Comparison of ENCODE assay signal across 14 cellular contexts in the genomic region with DNA sequence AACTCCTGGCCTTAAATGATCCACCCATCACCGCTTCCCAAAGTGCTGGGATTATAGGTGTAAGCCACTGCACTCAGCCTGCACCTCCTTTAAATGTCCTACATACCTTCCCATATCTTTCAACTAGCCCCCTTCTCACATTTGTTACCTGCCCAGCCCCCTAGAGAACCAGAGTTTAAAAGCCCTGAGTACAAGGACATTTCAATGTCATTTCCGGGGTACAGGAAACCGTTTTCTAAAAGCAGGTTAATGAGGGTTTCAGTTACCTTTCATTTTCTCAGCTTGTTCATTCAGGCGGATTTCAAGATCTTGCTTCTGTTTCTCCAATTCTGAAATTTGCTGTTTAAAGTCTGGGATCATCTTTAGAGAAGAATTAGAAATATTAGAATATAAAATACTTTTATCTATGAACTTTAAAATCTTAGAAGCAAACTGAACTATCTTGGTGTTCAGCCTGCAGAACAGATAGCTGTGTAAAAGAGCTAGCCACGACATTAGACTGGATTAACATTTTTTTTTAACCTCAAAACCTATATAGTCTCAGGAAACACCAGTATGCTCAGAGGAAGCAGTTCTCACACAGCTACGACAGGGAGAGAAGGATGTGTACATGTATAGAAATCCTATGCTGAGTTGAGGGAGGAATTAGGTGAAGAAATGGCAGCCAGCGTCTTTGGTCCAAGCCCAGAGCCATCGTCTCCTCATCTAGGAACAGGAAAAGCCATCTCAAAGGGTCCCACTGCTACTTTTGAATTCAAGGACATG. TPM values are rescaled to one million over a fixed set of nuclear protein-coding genes. Genes with fewer than 3 reads are reported as not detected.
A peak's percentile ranks its signal among the peaks of the same experiment; 100 is the strongest.
DNase-seq lines count a peak whose midpoint lies in the region; ATAC-seq and TF ChIP-seq lines count a peak whose summit lies in the region.
"Had no signal": no experiment of that assay in that cellular context is flagged by ENCODE, and none has a peak within 500 bp of the region (broad histone marks: within the 10 kb centered on the region; RNA-seq: fewer than 3 reads in every experiment).

No MANE protein-coding gene starts in this region.

- no peaks in the 10 kb centered on the region for H3K4me1 ChIP-seq in gastroesophageal sphincter
- H3K4me1 ChIP-seq: HAP-1 had no signal

- DNase-seq in activated T-cell treated with anti-CD3 and anti-CD28 coated beads, Interleukin-2, amount 50 U/mL, for 24 hours, result no peak
- DNase-seq in activated T-cell treated with anti-CD3 and anti-CD28 coated beads for 4 hours (no peak), WTC11 (ENCODE audit: low spot score) (no peak), NCI-H446 treated with DMSO at 0.1 percent for 48 hours (lab: John Stamatoyannopoulos, UW) (no peak), NOMO-1 (lab: John Stamatoyannopoulos, UW; ENCODE audit: unreplicated experiment in 2 of 2) (no peak)
- DNase-seq: foreskin melanocyte, NCI-H2029, ovary had no signal

- POLR2A ChIA-PET in WTC11 (lab: Charles Lee), result interaction anchor here (0.7 kb wide), 1 partner anchor 57 kb away, joined by 3 read pairs; no protein-coding TSS in a partner anchor

- no peak for TF ChIP-seq CTCF in WTC11 (IDR thresholded peaks at IDR 0.05)
- TF ChIP-seq CTCF in gastroesophageal sphincter (IDR thresholded peaks at IDR 0.05), result no peak

- CTCF ChIA-PET in WTC11 (lab: Charles Lee), result interaction anchor here (1.9 kb wide), 1 partner anchor 12 kb away, joined by 8 read pairs; no protein-coding TSS in a partner anchor

- no peaks in the 10 kb centered on the region for H3K27me3 ChIP-seq in gastroesophageal sphincter
- H3K27me3 ChIP-seq: ovary had no signal

- H3K9me3 ChIP-seq in gastroesophageal sphincter, result no peaks in the 10 kb centered on the region
- H3K9me3 ChIP-seq: HAP-1, ovary had no signal

- 73 to 88% methylated on average over 5 to 8 of the region's 8 CpGs for WGBS in gastroesophageal sphincter (ENCODE audit: low coverage in 1 of 2), 2 donors

- H3K9me3 Mint-ChIP-seq in activated T-cell treated with anti-CD3 and anti-CD28 coated beads, Interleukin-2, amount 50 U/mL, for 24 hours, result no peaks in the 10 kb centered on the region
- H3K9me3 Mint-ChIP-seq in WTC11, result no peaks in the 10 kb centered on the region
- H3K9me3 Mint-ChIP-seq in stimulated activated memory B cell treated with anti-CD40 and anti-IgM and Interleukin-4, amounts not matched to agents 10 μg/mL and 1 μg/mL and 100 μg/mL, for 72 hours, result no peaks in the 10 kb centered on the region

- H3K36me3 ChIP-seq in gastroesophageal sphincter, result peaks cover 0 to 22% of the 10 kb centered on the region in 2 donors
- H3K36me3 ChIP-seq: ovary had no signal

- no peak for TF ChIP-seq EP300 in gastroesophageal sphincter (IDR thresholded peaks at IDR 0.05)

- H3K27ac Mint-ChIP-seq in activated T-cell treated with anti-CD3 and anti-CD28 coated beads, Interleukin-2, amount 50 U/mL, for 24 hours, result peak overlapping the region; percentile 90
- peak overlapping the region; percentile 26; the same call in 1 of the 2 replicates for H3K27ac Mint-ChIP-seq in WTC11
- peak overlapping the region; percentile 92 for H3K27ac Mint-ChIP-seq in stimulated activated memory B cell treated with anti-CD40 and anti-IgM and Interleukin-4, amounts not matched to agents 10 μg/mL and 1 μg/mL and 100 μg/mL, for 72 hours

- ATAC-seq in HG02759 (IDR thresholded peaks at IDR 0.05; ENCODE audit: unreplicated experiment), result peak; percentile 39
- ATAC-seq in WTC11, result no peak
- ATAC-seq in stimulated activated memory B cell treated with anti-CD40 and anti-IgM and Interleukin-4, amounts not matched to agents 10 μg/mL and 1 μg/mL and 100 μg/mL, for 72 hours, result peak; percentile 13
- ATAC-seq in gastroesophageal sphincter, result no peak
- ATAC-seq: left lobe of liver had no signal

- H3K27ac ChIP-seq in gastroesophageal sphincter, result no peak overlapping the region
- H3K27ac ChIP-seq: HL-60, ovary had no signal

- peak overlapping the region; percentile 65 for H3K4me3 Mint-ChIP-seq in activated T-cell treated with anti-CD3 and anti-CD28 coated beads, Interleukin-2, amount 50 U/mL, for 24 hours
- no peak overlapping the region for H3K4me3 Mint-ChIP-seq in WTC11
- peak overlapping the region; percentile 79 for H3K4me3 Mint-ChIP-seq in stimulated activated memory B cell treated with anti-CD40 and anti-IgM and Interleukin-4, amounts not matched to agents 10 μg/mL and 1 μg/mL and 100 μg/mL, for 72 hours

- no peak for TF ChIP-seq POLR2A in gastroesophageal sphincter (IDR thresholded peaks at IDR 0.05)

- peaks cover 30% of the 10 kb centered on the region for H3K4me1 Mint-ChIP-seq in activated T-cell treated with anti-CD3 and anti-CD28 coated beads, Interleukin-2, amount 50 U/mL, for 24 hours (ENCODE audit: low read depth)
- no peaks in the 10 kb centered on the region for H3K4me1 Mint-ChIP-seq in WTC11
- H3K4me1 Mint-ChIP-seq in stimulated activated memory B cell treated with anti-CD40 and anti-IgM and Interleukin-4, amounts not matched to agents 10 μg/mL and 1 μg/mL and 100 μg/mL, for 72 hours, result peaks cover 48% of the 10 kb centered on the region

- no peak overlapping the region for H3K4me3 ChIP-seq in gastroesophageal sphincter
- H3K4me3 ChIP-seq: HAP-1, ovary had no signal

- H3K36me3 Mint-ChIP-seq in activated T-cell treated with anti-CD3 and anti-CD28 coated beads, Interleukin-2, amount 50 U/mL, for 24 hours (ENCODE audit: low read depth), result no peaks in the 10 kb centered on the region
- peaks cover 67% of the 10 kb centered on the region for H3K36me3 Mint-ChIP-seq in WTC11
- H3K36me3 Mint-ChIP-seq in stimulated activated memory B cell treated with anti-CD40 and anti-IgM and Interleukin-4, amounts not matched to agents 10 μg/mL and 1 μg/mL and 100 μg/mL, for 72 hours, result no peaks in the 10 kb centered on the region

- no peaks in the 10 kb centered on the region for H3K27me3 Mint-ChIP-seq in activated T-cell treated with anti-CD3 and anti-CD28 coated beads, Interleukin-2, amount 50 U/mL, for 24 hours
- no peaks in the 10 kb centered on the region for H3K27me3 Mint-ChIP-seq in WTC11 (ENCODE audit: low read depth)
- H3K27me3 Mint-ChIP-seq in stimulated activated memory B cell treated with anti-CD40 and anti-IgM and Interleukin-4, amounts not matched to agents 10 μg/mL and 1 μg/mL and 100 μg/mL, for 72 hours, result no peaks in the 10 kb centered on the region

TF ChIP-seq in WTC11, 78 proteins besides CTCF, POLR2A, EP300 and RAD21:
- TF ChIP-seq ZNF671 (CRISPR knock-in tag; IDR thresholded peaks at IDR 0.05), result no peak
- TF ChIP-seq SP1 (CRISPR knock-in tag; conservative IDR thresholded peaks at IDR 0.05), result no peak
- TF ChIP-seq GABPB1 (CRISPR knock-in tag; IDR thresholded peaks at IDR 0.05), result no peak
- TF ChIP-seq, protein P1, sequence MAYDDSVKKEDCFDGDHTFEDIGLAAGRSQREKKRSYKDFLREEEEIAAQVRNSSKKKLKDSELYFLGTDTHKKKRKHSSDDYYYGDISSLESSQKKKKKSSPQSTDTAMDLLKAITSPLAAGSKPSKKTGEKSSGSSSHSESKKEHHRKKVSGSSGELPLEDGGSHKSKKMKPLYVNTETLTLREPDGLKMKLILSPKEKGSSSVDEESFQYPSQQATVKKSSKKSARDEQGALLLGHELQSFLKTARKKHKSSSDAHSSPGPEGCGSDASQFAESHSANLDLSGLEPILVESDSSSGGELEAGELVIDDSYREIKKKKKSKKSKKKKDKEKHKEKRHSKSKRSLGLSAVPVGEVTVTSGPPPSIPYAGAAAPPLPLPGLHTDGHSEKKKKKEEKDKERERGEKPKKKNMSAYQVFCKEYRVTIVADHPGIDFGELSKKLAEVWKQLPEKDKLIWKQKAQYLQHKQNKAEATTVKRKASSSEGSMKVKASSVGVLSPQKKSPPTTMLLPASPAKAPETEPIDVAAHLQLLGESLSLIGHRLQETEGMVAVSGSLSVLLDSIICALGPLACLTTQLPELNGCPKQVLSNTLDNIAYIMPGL (CRISPR knock-in tag; IDR thresholded peaks at IDR 0.05), result no peak
- TF ChIP-seq, protein P2, sequence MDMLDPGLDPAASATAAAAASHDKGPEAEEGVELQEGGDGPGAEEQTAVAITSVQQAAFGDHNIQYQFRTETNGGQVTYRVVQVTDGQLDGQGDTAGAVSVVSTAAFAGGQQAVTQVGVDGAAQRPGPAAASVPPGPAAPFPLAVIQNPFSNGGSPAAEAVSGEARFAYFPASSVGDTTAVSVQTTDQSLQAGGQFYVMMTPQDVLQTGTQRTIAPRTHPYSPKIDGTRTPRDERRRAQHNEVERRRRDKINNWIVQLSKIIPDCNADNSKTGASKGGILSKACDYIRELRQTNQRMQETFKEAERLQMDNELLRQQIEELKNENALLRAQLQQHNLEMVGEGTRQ (CRISPR knock-in tag; IDR thresholded peaks at IDR 0.05), result no peak

RNA-seq across cellular contexts. Expression of gene GNB5, which starts 29.9 kb away (rescaled TPM):
- total RNA-seq in WTC11 (2021) (37.0 to 48.2 TPM (median 41.4 TPM) in 3 replicates), gastroesophageal sphincter (10 to 100 TPM; 37.8 to 57.3 (median 47.9) TPM)

Comparison
In these comparisons a context has a peak if more than half of its experiments do, and no peak if none do; other contexts are left out.
1. H3K27ac Mint-ChIP-seq: peak in every context shown above with its lines; median percentile 92 in stimulated activated memory B cell treated with anti-CD40 and anti-IgM and Interleukin-4, amounts not matched to agents 10 μg/mL and 1 μg/mL and 100 μg/mL, for 72 hours; 90 in activated T-cell treated with anti-CD3 and anti-CD28 coated beads, Interleukin-2, amount 50 U/mL, for 24 hours; 26 in WTC11.
2. ATAC-seq: peak in HG02759 (single experiment) and stimulated activated memory B cell treated with anti-CD40 and anti-IgM and Interleukin-4, amounts not matched to agents 10 μg/mL and 1 μg/mL and 100 μg/mL, for 72 hours (single experiment); none in WTC11 (single experiment) and gastroesophageal sphincter (single experiment).